Comparison of ENCODE assay signal across 8 cellular contexts in genomic region chr1:38889589-38889988, GRCh38. TPM values are rescaled to one million over a fixed set of nuclear protein-coding genes. Genes with fewer than 3 reads are reported as not detected.
"Had no signal": no experiment of that assay in that cellular context is flagged by ENCODE, and none has a peak within 500 bp of the region (broad histone marks: within the 10 kb centered on the region; RNA-seq: fewer than 3 reads in every experiment).

No MANE protein-coding gene starts in this region.

- H2AFZ ChIP-seq: GM23338 had no signal

- H3K4me3 ChIP-seq: GM23338 had no signal

- H3K4me2 ChIP-seq: GM23338 had no signal

- DNase-seq: H9, HCEC 1CT, KBM-7 had no signal

- FAIRE-seq: H1, HTR-8/SVneo had no signal

- ATAC-seq: GM23338 had no signal

RNA-seq across cellular contexts. Expression of gene GJA9, which starts 8.2 kb away (rescaled TPM):
- total RNA-seq: GM23338, H1, H9, HT-29 had no signal
- polyA plus RNA-seq: H1, IgD-negative memory B cell had no signal

RNA-seq across cellular contexts. Expression of gene RHBDL2, which starts 52.0 kb away (rescaled TPM):
- total RNA-seq: H9 had no signal
- polyA plus RNA-seq: IgD-negative memory B cell had no signal
